21 cellular contexts compared by ENCODE assay signal in genomic region chr7:105423987-105424386, GRCh38. TPM values are rescaled to one million over a fixed set of nuclear protein-coding genes. Genes with fewer than 3 reads are reported as not detected.
DNase-seq lines count a peak whose midpoint lies in the region; ATAC-seq, FAIRE-seq and TF ChIP-seq lines count a peak whose summit lies in the region.
"Had no signal": no experiment of that assay in that cellular context is flagged by ENCODE, and none has a peak within 500 bp of the region (broad histone marks: within the 10 kb centered on the region; RNA-seq: fewer than 3 reads in every experiment).

No MANE protein-coding gene starts in this region.

- WGBS in HepG2 (ENCODE audit: low lambda C conversion rate), result 98% methylated on average over 2 of the region's 2 CpGs
- WGBS in right lobe of liver (ENCODE audit: insufficient coverage, low coverage, low lambda C conversion rate, missing lambda C conversion rate), result 92% methylated on average over 2 of the region's 2 CpGs
- WGBS in K562 (ENCODE audit: insufficient coverage, low coverage, missing lambda C conversion rate), result 64% methylated on average over 2 of the region's 2 CpGs

- TF ChIP-seq POLR2A in HepG2 (IDR thresholded peaks at IDR 0.05; ENCODE audit: insufficient read depth in 1 of 2, low read depth in 2 of 2, low read length in 2 of 2) (no peak), right lobe of liver (IDR thresholded peaks at IDR 0.05) (no peak), K562 (conservative IDR thresholded peaks at IDR 0.05) (no peak)

- CTCF ChIA-PET in HepG2 (lab: Yijun Ruan, JAX; ENCODE audit: low intra/inter-chr PET ratio, low total read pairs), result no interaction called here
- CTCF ChIA-PET in K562 (lab: Yijun Ruan, JAX; ENCODE audit: low intra/inter-chr PET ratio), result no interaction called here

- H3K9me3 ChIP-seq in HepG2 (ENCODE audit: low read length) (no peaks in the 10 kb centered on the region), right lobe of liver (no peaks in the 10 kb centered on the region), K562 (replicated peaks; ENCODE audit: control insufficient read depth, insufficient read depth, low read depth, low read length) (no peaks in the 10 kb centered on the region)
- H3K9me3 ChIP-seq: A549, Caco-2 had no signal

- no peaks in the 10 kb centered on the region for H3K9me3 Mint-ChIP-seq in activated T-cell treated with anti-CD3 and anti-CD28 coated beads, Interleukin-2, amount 50 U/mL, for 4 hours
- H3K9me3 Mint-ChIP-seq: CD4-positive, alpha-beta T cell; CD8-positive, alpha-beta T cell had no signal

- TF ChIP-seq RAD21 in HepG2 (CRISPR knock-in tag; IDR thresholded peaks at IDR 0.05) (no peak), K562 (CRISPR knock-in tag; conservative IDR thresholded peaks at IDR 0.05 in 1 of 2, IDR thresholded peaks at IDR 0.05 in 1 of 2) (no peak)

- H3K4me3 ChIP-seq in HepG2 (replicated peaks in 1 of 3; ENCODE audit: insufficient read depth in 1 of 3, low read depth in 2 of 3, low read length in 3 of 3) (no peak overlapping the region), right lobe of liver (no peak overlapping the region), K562 (no peak overlapping the region)
- H3K4me3 ChIP-seq: A549; BLaER1 treated with 17β-estradiol and CSF1 and Interleukin-3, amounts not matched to agents 10 nM and 100 nM had no signal

- no peaks in the 10 kb centered on the region for H3K27me3 Mint-ChIP-seq in activated T-cell treated with anti-CD3 and anti-CD28 coated beads, Interleukin-2, amount 50 U/mL, for 4 hours (ENCODE audit: low read depth)
- H3K27me3 Mint-ChIP-seq: B cell; CD4-positive, alpha-beta T cell had no signal

- intact Hi-C loops in HepG2 (cut with micrococcal nuclease; ENCODE audit: unreplicated experiment) (no loop called here), right lobe of liver (cut with DNase I) (no loop called here), K562 (cut with micrococcal nuclease) (no loop called here)

- no peak overlapping the region for H3K4me3 Mint-ChIP-seq in activated T-cell treated with anti-CD3 and anti-CD28 coated beads, Interleukin-2, amount 50 U/mL, for 4 hours
- H3K4me3 Mint-ChIP-seq: B cell; CD4-positive, alpha-beta T cell; CD8-positive, alpha-beta T cell had no signal

- POLR2A ChIA-PET in HepG2 (lab: Yijun Ruan, JAX), result no interaction called here
- POLR2A ChIA-PET in K562 (lab: Yijun Ruan, JAX), result no interaction called here

- no TSS peak for BruUV-seq in HepG2 (replicated peaks; lab: Mats Ljungman, UMichigan)
- no TSS peak for BruUV-seq in K562 (replicated peaks; lab: Mats Ljungman, UMichigan)

- ATAC-seq in HepG2 (no peak), right lobe of liver (no peak), K562 (no peak)
- ATAC-seq in activated T-cell treated with anti-CD3 and anti-CD28 coated beads, Interleukin-2, amount 50 U/mL, for 4 hours, result no peak
- ATAC-seq: A549; CD8-positive, alpha-beta T cell had no signal

- TF ChIP-seq CTCF in HepG2 (CRISPR knock-in tag; IDR thresholded peaks at IDR 0.05) (no peak), right lobe of liver (IDR thresholded peaks at IDR 0.05) (no peak), K562 (IDR thresholded peaks at IDR 0.05 in 2 of 3, conservative IDR thresholded peaks at IDR 0.05 in 1 of 3; ENCODE audit: insufficient read depth in 2 of 3, low read depth in 1 of 3, low read length in 3 of 3) (no peak)

- H2AFZ ChIP-seq in HepG2 (ENCODE audit: low read length) (no peak overlapping the region), K562 (ENCODE audit: low read depth, low read length) (no peak overlapping the region)

- H3K4me1 ChIP-seq in HepG2 (ENCODE audit: insufficient read depth, low read length), result peaks cover 19% of the 10 kb centered on the region
- no peaks in the 10 kb centered on the region for H3K4me1 ChIP-seq in right lobe of liver
- H3K4me1 ChIP-seq in K562 (replicated peaks in 1 of 2; ENCODE audit: control insufficient read depth in 2 of 2, insufficient read depth in 2 of 2, low read length in 2 of 2), result peaks cover 0 to 5% of the 10 kb centered on the region in 2 experiments; a peak in 1 of 5 replicates
- H3K4me1 ChIP-seq: A549; BLaER1 treated with 17β-estradiol and CSF1 and Interleukin-3, amounts not matched to agents 10 nM and 100 nM; Caco-2 had no signal

- H3K36me3 ChIP-seq in HepG2 (replicated peaks in 1 of 2; ENCODE audit: control insufficient read depth in 1 of 2, insufficient read depth in 2 of 2, low read length in 2 of 2) (no peaks in the 10 kb centered on the region), right lobe of liver (no peaks in the 10 kb centered on the region), K562 (ENCODE audit: control insufficient read depth, insufficient read depth, low read length) (no peaks in the 10 kb centered on the region)
- H3K36me3 ChIP-seq: BLaER1 treated with 17β-estradiol and CSF1 and Interleukin-3, amounts not matched to agents 10 nM and 100 nM had no signal

- no peaks in the 10 kb centered on the region for H3K36me3 Mint-ChIP-seq in activated T-cell treated with anti-CD3 and anti-CD28 coated beads, Interleukin-2, amount 50 U/mL, for 4 hours (ENCODE audit: insufficient read depth)
- H3K36me3 Mint-ChIP-seq: CD8-positive, alpha-beta T cell had no signal

- peaks cover 3% of the 10 kb centered on the region for H3K4me1 Mint-ChIP-seq in activated T-cell treated with anti-CD3 and anti-CD28 coated beads, Interleukin-2, amount 50 U/mL, for 4 hours (ENCODE audit: low read depth)

- FAIRE-seq in HepG2 (lab: Jason Lieb, UNC), result no peak
- no peak for FAIRE-seq in K562 (lab: Jason Lieb, UNC)
- FAIRE-seq: A549, D721Med, G401.6, GM12891, GM19239 had no signal

- in situ Hi-C loops in HepG2 (cut with HindIII; ENCODE audit: extremely low pct_ligation_motif_present, low pct_unique_long_range_greater_than_20kb) (no loop called here), K562 (cut with MboI) (no loop called here)

- H3K27me3 ChIP-seq in HepG2 (ENCODE audit: control insufficient read depth in 1 of 2, insufficient read depth in 2 of 2, low read length in 2 of 2) (no peaks in the 10 kb centered on the region; a peak in 1 of 5 replicates), right lobe of liver (no peaks in the 10 kb centered on the region), K562 (ENCODE audit: control insufficient read depth in 2 of 2, insufficient read depth in 2 of 2, low read length in 2 of 2) (peaks cover 8 to 12% of the 10 kb centered on the region in 2 experiments; a peak in 4 of 5 replicates)
- H3K27me3 ChIP-seq: BLaER1 treated with 17β-estradiol and CSF1 and Interleukin-3, amounts not matched to agents 10 nM and 100 nM had no signal

- no peak for TF ChIP-seq EP300 in HepG2 (IDR thresholded peaks at IDR 0.05; ENCODE audit: low read depth in 2 of 2, low read length in 2 of 2)
- TF ChIP-seq EP300 in HepG2 (CRISPR knock-in tag; IDR thresholded peaks at IDR 0.05; ENCODE audit: borderline replicate concordance), result no peak
- TF ChIP-seq EP300 in K562 (IDR thresholded peaks at IDR 0.05; ENCODE audit: low read length), result no peak

- H3K9me1 ChIP-seq in K562 (ENCODE audit: control insufficient read depth, insufficient read depth, low read length), result no peaks in the 10 kb centered on the region

- H3K9ac ChIP-seq in HepG2 (ENCODE audit: insufficient read depth, low read depth, low read length) (no peak overlapping the region), K562 (ENCODE audit: insufficient read depth in 1 of 2, low read depth in 2 of 2, low read length in 2 of 2) (no peak overlapping the region)
- H3K9ac ChIP-seq: BLaER1 treated with 17β-estradiol and CSF1 and Interleukin-3, amounts not matched to agents 10 nM and 100 nM had no signal

- no peak overlapping the region for H3K4me2 ChIP-seq in HepG2 (ENCODE audit: low read depth, low read length)
- H3K4me2 ChIP-seq in K562 (ENCODE audit: insufficient read depth, low read length), result no peak overlapping the region
- H3K4me2 ChIP-seq: A549; BLaER1 treated with 17β-estradiol and CSF1 and Interleukin-3, amounts not matched to agents 10 nM and 100 nM had no signal

- no peaks in the 10 kb centered on the region for H4K20me1 ChIP-seq in HepG2 (ENCODE audit: insufficient read depth, low read length)
- no peaks in the 10 kb centered on the region for H4K20me1 ChIP-seq in K562 (replicated peaks; ENCODE audit: control insufficient read depth, insufficient read depth, low read length)
- H4K20me1 ChIP-seq: BLaER1 treated with 17β-estradiol and CSF1 and Interleukin-3, amounts not matched to agents 10 nM and 100 nM had no signal

- no peaks in the 10 kb centered on the region for H3K79me2 ChIP-seq in HepG2 (ENCODE audit: insufficient read depth, low read length)
- no peaks in the 10 kb centered on the region for H3K79me2 ChIP-seq in K562 (ENCODE audit: control insufficient read depth, insufficient read depth, low read length)

- H3K27ac ChIP-seq in HepG2 (ENCODE audit: extremely low read length, insufficient read depth, low read length), result no peak overlapping the region
- no peak overlapping the region for H3K27ac ChIP-seq in right lobe of liver
- H3K27ac ChIP-seq in K562 (ENCODE audit: extremely low read depth, low read depth, low read length), result no peak overlapping the region
- H3K27ac ChIP-seq: 22Rv1; A549; BLaER1 treated with 17β-estradiol and CSF1 and Interleukin-3, amounts not matched to agents 10 nM and 100 nM; C4-2B had no signal

- no peak for DNase-seq in HepG2 (ENCODE audit: low spot score)
- no peak for DNase-seq in right lobe of liver
- no peak for DNase-seq in K562 (ENCODE audit: extremely low read depth in 1 of 4, low spot score in 3 of 4)
- DNase-seq in NCI-H1092 treated with DMSO at 0.1 percent for 48 hours (lab: John Stamatoyannopoulos, UW), result no peak
- no peak for DNase-seq in activated T-cell treated with anti-CD3 and anti-CD28 coated beads, Interleukin-2, amount 50 U/mL, for 4 hours
- DNase-seq: AML-193; Caco-2; Calu3; CD4-positive, alpha-beta T cell; CD8-positive, alpha-beta T cell; DMS79 treated with DMSO at 0.1 percent for 48 hours; GF-D8 had no signal

RNA-seq across cellular contexts. Expression of gene SRPK2, which starts 35.3 kb away (rescaled TPM):
- total RNA-seq in HepG2 (2016; rRNA removed; fragmentation: Illumina TruSeq; extraction: Trizol) (22.3 and 31.5 TPM in 2 replicates), right lobe of liver (10 to 100 TPM; 15.5 to 21.1 (median 18.2) TPM), K562 (2014; rRNA removed) (25.3 and 28.2 TPM in 2 replicates), K562 (2014; rRNA removed; fragmentation: Illumina TruSeq; extraction: Trizol) (38.8 and 43.1 TPM in 2 replicates), K562 (2015; rRNA removed; fragmentation: Illumina TruSeq; extraction: Trizol) (39.4 and 41.1 TPM in 2 replicates), K562 (2021) (38.8 and 44.7 TPM in 2 replicates)
- 9.1 and 9.5 TPM in 2 replicates for total RNA-seq in HepG2 (2016; cell fraction: cytosol; rRNA removed; fragmentation: Illumina TruSeq; extraction: Trizol; ENCODE audit: low read depth)
- 21.0 and 28.4 TPM in 2 replicates for total RNA-seq in HepG2 (2016; cell fraction: insoluble cytoplasmic fraction; rRNA removed; fragmentation: Illumina TruSeq; extraction: Trizol)
- 12.6 and 15.9 TPM in 2 replicates for total RNA-seq in HepG2 (2016; cell fraction: membrane; rRNA removed; fragmentation: Illumina TruSeq; extraction: Trizol)
- total RNA-seq in HepG2 (2016; cell fraction: nucleus; rRNA removed; fragmentation: Illumina TruSeq; extraction: Trizol), result 26.1 and 28.5 TPM in 2 replicates
- polyA plus RNA-seq in HepG2 (2011; rRNA removed) (9.5 and 10.1 TPM in 2 replicates), K562 (2011; rRNA removed) (15.7 and 21.5 TPM in 2 replicates), K562 (2014; fragmentation: Illumina TruSeq; extraction: Trizol) (33.6 and 36.3 TPM in 2 replicates), K562 (2014; fragmentation: Nextera tagmentation; extraction: Ambion mirVana) (10 to 100 TPM; 27.3 to 33.3 TPM), K562 (2014; rRNA removed) (18.6 and 26.4 TPM in 2 replicates)
- 4.8 and 6.4 TPM in 2 replicates for polyA plus RNA-seq in HepG2 (2011; cell fraction: cytosol; rRNA removed)
- 7.4 and 10.5 TPM in 2 replicates for polyA plus RNA-seq in HepG2 (2011; cell fraction: nucleus; rRNA removed)
- 18.8 and 19.8 TPM in 2 replicates for polyA plus RNA-seq in HepG2 (2012)
- polyA plus RNA-seq in HepG2 (2016; cell fraction: cytosol; fragmentation: Illumina TruSeq; extraction: Trizol; ENCODE audit: low read depth), result 2.7 and 3.3 TPM in 2 replicates
- 29.0 and 30.2 TPM in 2 replicates for polyA plus RNA-seq in HepG2 (2016; cell fraction: insoluble cytoplasmic fraction; fragmentation: Illumina TruSeq; extraction: Trizol; ENCODE audit: low read depth)
- polyA plus RNA-seq in HepG2 (2016; cell fraction: membrane; fragmentation: Illumina TruSeq; extraction: Trizol; ENCODE audit: low read depth), result 7.4 and 8.2 TPM in 2 replicates
- polyA plus RNA-seq in HepG2 (2016; cell fraction: nucleus; fragmentation: Illumina TruSeq; extraction: Trizol; ENCODE audit: insufficient read depth, low read depth), result 24.8 and 26.1 TPM in 2 replicates
- polyA minus RNA-seq in HepG2 (2011; rRNA and poly(A)+ RNA removed; ENCODE audit: low replicate concordance), result 6.8 and 12.0 TPM in 2 replicates
- polyA minus RNA-seq in HepG2 (2011; cell fraction: cytosol; rRNA and poly(A)+ RNA removed), result 10.2 and 13.7 TPM in 2 replicates
- 32.6 and 37.0 TPM in 2 replicates for polyA minus RNA-seq in HepG2 (2011; cell fraction: nucleus; rRNA and poly(A)+ RNA removed)
- total RNA-seq in K562 (2011; cell fraction: chromatin; rRNA removed; ENCODE audit: low replicate concordance), result 35.3 and 133 TPM in 2 replicates
- 16.7 and 26.2 TPM in 2 replicates for total RNA-seq in K562 (2011; cell fraction: nucleolus; rRNA removed)
- total RNA-seq in K562 (2011; cell fraction: nucleoplasm; rRNA removed), result 38.6 and 52.0 TPM in 2 replicates
- polyA plus RNA-seq in K562 (2011; cell fraction: cytosol; rRNA removed), result 7.1 and 10.4 TPM in 2 replicates
- 17.2 and 19.5 TPM in 2 replicates for polyA plus RNA-seq in K562 (2011; cell fraction: nucleus; rRNA removed)
- polyA plus RNA-seq in K562 (2012), result 29.8 and 31.3 TPM in 2 replicates
- 32.2 and 34.9 TPM in 2 replicates for polyA minus RNA-seq in K562 (2011; rRNA and poly(A)+ RNA removed)
- 12.4 and 18.3 TPM in 2 replicates for polyA minus RNA-seq in K562 (2011; cell fraction: cytosol; rRNA and poly(A)+ RNA removed)
- polyA minus RNA-seq in K562 (2011; cell fraction: nucleus; rRNA and poly(A)+ RNA removed), result 21.5 and 27.9 TPM in 2 replicates
- 10 to 100 TPM; 29.6 to 32.2 (median 30.0) TPM for total RNA-seq in activated T-cell treated with anti-CD3 and anti-CD28 coated beads, Interleukin-2, amount 50 U/mL, for 4 hours

Comparison
In these comparisons a context has a peak if more than half of its experiments do, and no peak if none do; other contexts are left out.
1. Of the 241 proteins assayed by ChIP-seq in both HepG2 and K562: peak only in HepG2: HNRNPK and PCBP2; only in K562: ZNF512; in both: none; in neither: 238.